Comparison of ENCODE assay signal across 10 cellular contexts in the genomic region with DNA sequence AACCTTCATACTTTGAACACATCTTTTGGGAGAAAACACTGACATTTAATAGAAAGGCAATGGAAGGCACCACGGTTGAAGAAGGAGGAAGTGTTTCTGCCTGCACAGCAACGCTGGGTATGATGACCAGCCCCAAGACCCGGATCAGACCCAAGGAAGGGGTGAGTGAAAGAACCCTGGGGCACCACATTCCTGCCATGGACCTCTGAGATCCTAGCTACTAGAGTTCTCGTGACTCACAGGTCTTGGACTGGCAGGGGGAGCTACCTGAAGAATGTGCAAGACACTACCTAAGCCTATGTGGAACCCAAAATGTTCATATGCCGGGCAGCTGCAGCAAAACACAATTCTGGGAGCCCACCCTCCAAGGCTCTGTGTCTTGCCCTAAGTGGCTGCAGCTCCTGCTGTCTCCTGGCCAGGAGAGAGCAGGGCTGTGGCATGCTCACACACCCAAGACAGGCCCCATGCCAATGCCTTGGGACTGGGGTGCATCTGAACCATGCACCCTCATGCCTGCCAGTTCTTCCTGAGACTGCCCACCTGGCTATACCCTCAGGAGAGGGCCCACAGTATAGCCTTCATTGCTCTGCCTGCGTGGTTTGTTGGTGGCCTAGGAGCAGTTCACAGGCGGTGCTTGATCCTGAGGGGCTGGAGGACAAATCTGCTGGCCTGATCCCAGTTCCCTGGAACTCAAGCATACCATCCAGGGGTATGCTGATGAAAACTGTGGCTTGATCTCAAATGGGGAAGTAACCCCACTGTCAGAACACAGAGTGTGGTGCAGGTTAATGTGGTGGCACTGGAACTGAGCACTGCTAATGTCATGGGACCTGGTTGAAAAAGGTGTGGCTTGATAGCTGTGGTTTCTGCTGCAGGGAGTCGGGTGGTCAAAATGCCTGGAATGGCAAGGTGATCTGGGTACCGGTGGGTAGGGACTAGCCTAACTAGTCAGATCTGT.
DNase-seq lines count a peak whose midpoint lies in the region; ATAC-seq, FAIRE-seq and TF ChIP-seq lines count a peak whose summit lies in the region.
"Had no signal": no experiment of that assay in that cellular context is flagged by ENCODE, and none has a peak within 500 bp of the region (broad histone marks: within the 10 kb centered on the region; RNA-seq: fewer than 3 reads in every experiment).

No MANE protein-coding gene starts in this region.

- peak; percentile 27 for FAIRE-seq in GM12892 (lab: Jason Lieb, UNC)
- FAIRE-seq: pancreas had no signal

- intact Hi-C loops in left colon (cut with DNase I, micrococcal nuclease), result loop anchor here in 1 of 2 donors (10.0 kb wide), 1 partner anchor 723 kb away; no protein-coding TSS in a partner anchor

- ATAC-seq in GM19438 (IDR thresholded peaks at IDR 0.05; ENCODE audit: low read depth, unreplicated experiment) (peak; percentile 19), HG03354 (IDR thresholded peaks at IDR 0.05; ENCODE audit: poor library complexity, severe bottlenecking, unreplicated experiment) (peak; percentile 17), left colon (peak; percentile 45)

- no peak for DNase-seq in GM12892 (ENCODE audit: insufficient read length)
- no peak for DNase-seq in left colon
- no peak for DNase-seq in central memory CD4-positive, alpha-beta T cell
- no peak for DNase-seq in NCI-H2029 treated with DMSO at 0.1 percent for 48 hours (lab: John Stamatoyannopoulos, UW)
- DNase-seq in SW480 (ENCODE audit: low spot score), result no peak
- DNase-seq in GM20000 (ENCODE audit: low spot score), result no peak
- DNase-seq: NCI-H1436 had no signal

- no peak for TF ChIP-seq POLR2A in GM12892 (IDR thresholded peaks at IDR 0.05; ENCODE audit: low read depth, low read length)

- TF ChIP-seq CTCF in GM20000 (IDR thresholded peaks at IDR 0.05; ENCODE audit: extremely low read depth, missing control alignments), result no peak
